In the genomic region with DNA sequence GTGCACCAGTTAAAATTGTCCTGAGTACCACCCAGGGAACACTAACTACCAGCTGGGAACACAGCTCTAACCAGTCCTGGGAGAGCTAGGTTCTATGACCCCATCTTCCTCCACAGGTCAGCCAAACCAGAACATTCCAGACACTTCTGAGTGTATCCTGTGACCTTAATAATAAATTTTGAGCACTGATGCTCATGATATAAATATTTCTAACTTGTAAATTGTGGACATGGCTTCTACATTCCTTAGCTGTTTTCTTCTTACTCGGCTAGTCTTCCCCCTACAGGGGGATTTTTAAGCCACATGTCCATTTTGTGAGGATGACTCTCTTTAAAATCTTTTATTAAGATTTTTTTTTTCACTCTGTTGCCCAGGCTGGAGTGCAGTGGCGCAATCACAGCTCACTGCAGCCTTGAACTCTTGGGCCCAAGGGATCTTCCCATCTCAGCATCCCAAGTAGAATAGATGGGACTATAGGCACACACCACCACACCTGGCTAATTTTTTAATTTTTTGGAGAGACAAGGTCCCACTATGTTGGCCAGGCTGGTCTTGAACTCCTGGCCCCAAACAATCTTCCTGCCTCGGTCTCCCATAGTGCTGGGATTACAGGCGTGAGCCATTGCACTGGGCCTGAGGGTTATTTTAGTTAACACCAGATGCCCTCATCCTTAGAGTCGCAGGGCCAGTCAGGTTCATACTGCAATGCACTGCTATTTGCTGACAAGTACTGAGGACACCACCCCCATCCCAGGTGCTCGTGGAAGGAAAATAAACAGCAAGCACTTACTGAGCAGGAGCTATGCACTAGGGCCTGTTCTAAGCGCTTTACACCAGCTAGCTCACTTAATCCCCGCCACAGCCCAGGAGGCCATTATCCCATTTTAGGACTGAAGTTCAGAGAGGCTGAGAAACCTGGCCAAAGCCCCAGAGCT, we compare ENCODE assay signal across 1 cellular context.
TF ChIP-seq lines count a peak whose summit lies in the region.

No MANE protein-coding gene starts in this region.

TF ChIP-seq in WTC11, 78 proteins besides CTCF, POLR2A, EP300 and RAD21 (continued from another document):
- TF ChIP-seq, protein P1, sequence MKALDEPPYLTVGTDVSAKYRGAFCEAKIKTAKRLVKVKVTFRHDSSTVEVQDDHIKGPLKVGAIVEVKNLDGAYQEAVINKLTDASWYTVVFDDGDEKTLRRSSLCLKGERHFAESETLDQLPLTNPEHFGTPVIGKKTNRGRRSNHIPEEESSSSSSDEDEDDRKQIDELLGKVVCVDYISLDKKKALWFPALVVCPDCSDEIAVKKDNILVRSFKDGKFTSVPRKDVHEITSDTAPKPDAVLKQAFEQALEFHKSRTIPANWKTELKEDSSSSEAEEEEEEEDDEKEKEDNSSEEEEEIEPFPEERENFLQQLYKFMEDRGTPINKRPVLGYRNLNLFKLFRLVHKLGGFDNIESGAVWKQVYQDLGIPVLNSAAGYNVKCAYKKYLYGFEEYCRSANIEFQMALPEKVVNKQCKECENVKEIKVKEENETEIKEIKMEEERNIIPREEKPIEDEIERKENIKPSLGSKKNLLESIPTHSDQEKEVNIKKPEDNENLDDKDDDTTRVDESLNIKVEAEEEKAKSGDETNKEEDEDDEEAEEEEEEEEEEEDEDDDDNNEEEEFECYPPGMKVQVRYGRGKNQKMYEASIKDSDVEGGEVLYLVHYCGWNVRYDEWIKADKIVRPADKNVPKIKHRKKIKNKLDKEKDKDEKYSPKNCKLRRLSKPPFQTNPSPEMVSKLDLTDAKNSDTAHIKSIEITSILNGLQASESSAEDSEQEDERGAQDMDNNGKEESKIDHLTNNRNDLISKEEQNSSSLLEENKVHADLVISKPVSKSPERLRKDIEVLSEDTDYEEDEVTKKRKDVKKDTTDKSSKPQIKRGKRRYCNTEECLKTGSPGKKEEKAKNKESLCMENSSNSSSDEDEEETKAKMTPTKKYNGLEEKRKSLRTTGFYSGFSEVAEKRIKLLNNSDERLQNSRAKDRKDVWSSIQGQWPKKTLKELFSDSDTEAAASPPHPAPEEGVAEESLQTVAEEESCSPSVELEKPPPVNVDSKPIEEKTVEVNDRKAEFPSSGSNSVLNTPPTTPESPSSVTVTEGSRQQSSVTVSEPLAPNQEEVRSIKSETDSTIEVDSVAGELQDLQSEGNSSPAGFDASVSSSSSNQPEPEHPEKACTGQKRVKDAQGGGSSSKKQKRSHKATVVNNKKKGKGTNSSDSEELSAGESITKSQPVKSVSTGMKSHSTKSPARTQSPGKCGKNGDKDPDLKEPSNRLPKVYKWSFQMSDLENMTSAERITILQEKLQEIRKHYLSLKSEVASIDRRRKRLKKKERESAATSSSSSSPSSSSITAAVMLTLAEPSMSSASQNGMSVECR (CRISPR knock-in tag; IDR thresholded peaks at IDR 0.05; ENCODE audit: borderline replicate concordance), result no peak
- no peak for TF ChIP-seq E2F1 (CRISPR knock-in tag; IDR thresholded peaks at IDR 0.05)
TF ChIP-seq in WTC11: peak in this region for 0.
